9 cellular contexts compared by ENCODE assay signal in the genomic region with DNA sequence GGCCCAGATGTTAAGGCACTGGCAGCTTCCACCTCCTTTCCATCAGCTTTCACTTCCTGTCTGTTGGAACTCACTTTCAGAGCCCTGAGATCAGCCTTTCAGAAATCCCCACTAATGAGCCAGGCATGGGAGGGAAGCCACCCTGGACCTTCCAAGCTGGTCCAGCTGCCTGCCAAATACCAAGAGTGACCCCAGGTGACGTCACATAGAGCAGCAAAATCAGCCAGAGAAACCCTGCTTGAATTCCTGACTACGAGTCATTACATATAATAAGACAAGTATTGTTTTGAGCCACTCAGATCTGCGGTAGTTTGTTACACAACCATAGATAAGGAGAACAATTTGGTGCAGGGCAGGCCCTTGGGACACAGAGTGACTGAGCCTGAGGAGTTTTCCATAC.
DNase-seq lines count a peak whose midpoint lies in the region; ATAC-seq lines count a peak whose summit lies in the region.
"Had no signal": no experiment of that assay in that cellular context is flagged by ENCODE, and none has a peak within 500 bp of the region (broad histone marks: within the 10 kb centered on the region; RNA-seq: fewer than 3 reads in every experiment).

No MANE protein-coding gene starts in this region.

- DNase-seq in Right ventricle myocardium inferior (ENCODE audit: missing footprints) (peak; percentile 70), cardiac septum (ENCODE audit: low spot score) (no peak), astrocyte of the hippocampus (ENCODE audit: low read depth, low spot score) (peak; percentile 95), left lobe of liver (ENCODE audit: low spot score) (no peak), SK-N-DZ (ENCODE audit: low spot score) (no peak)
- DNase-seq: activated CD4-positive, CD25-positive, alpha-beta regulatory T cell had no signal

- ATAC-seq in Right ventricle myocardium inferior (peak; percentile 86), left lobe of liver (peak; percentile 20), GM18909 (IDR thresholded peaks at IDR 0.05; ENCODE audit: poor library complexity, unreplicated experiment) (no peak), HG02678 (IDR thresholded peaks at IDR 0.05; ENCODE audit: unreplicated experiment) (no peak), GM21367 (IDR thresholded peaks at IDR 0.05; ENCODE audit: unreplicated experiment) (no peak)

- intact Hi-C loops in Right ventricle myocardium inferior (cut with DNase I) (no loop called here), cardiac septum (cut with DNase I) (no loop called here)

Comparison
In these comparisons a context has a peak if more than half of its experiments do, and no peak if none do; other contexts are left out.
1. DNase-seq: peak in Right ventricle myocardium inferior (single experiment) and astrocyte of the hippocampus (single experiment); none in cardiac septum (single experiment), left lobe of liver (single experiment) and SK-N-DZ (single experiment).
2. ATAC-seq: peak in Right ventricle myocardium inferior (single experiment) and left lobe of liver (single experiment); none in GM18909 (single experiment), HG02678 (single experiment) and GM21367 (single experiment).